In the genomic region with DNA sequence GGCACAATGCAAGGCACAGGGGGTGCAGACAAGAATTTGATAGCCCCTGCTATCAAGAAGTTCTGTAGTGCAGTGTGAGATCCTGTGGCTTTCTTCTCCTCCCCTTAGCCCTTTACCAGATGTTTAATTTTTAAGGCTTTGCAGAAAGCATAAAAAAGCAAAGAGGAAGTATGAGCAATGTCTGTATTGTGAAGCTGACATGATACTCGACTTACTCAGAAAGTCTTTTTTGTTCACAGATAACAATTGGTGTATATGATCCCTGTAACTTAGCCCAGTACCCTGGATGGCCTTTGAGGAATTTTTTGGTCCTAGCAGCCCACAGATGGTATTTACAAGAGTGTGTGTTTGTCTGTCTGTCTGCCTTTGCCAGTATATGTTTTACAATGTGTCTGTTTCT, we compare ENCODE assay signal across 16 cellular contexts. TPM values are rescaled to one million over a fixed set of nuclear protein-coding genes. Genes with fewer than 3 reads are reported as not detected.
DNase-seq lines count a peak whose midpoint lies in the region; ATAC-seq and TF ChIP-seq lines count a peak whose summit lies in the region.
"Had no signal": no experiment of that assay in that cellular context is flagged by ENCODE, and none has a peak within 500 bp of the region (broad histone marks: within the 10 kb centered on the region; RNA-seq: fewer than 3 reads in every experiment).

No MANE protein-coding gene starts in this region.

- H3K9me3 ChIP-seq in PC-3 (ENCODE audit: low read length) = no peaks in the 10 kb centered on the region
- H3K9me3 ChIP-seq: tibial nerve had no signal

- H3K36me3 Mint-ChIP-seq in activated T-cell treated with anti-CD3 and anti-CD28 coated beads, Interleukin-2, amount 50 U/mL, for 72 hours (ENCODE audit: insufficient read depth in 2 of 2) = peaks cover 0 to 9% of the 10 kb centered on the region in 2 donors
- H3K36me3 Mint-ChIP-seq in stimulated activated naive B cell treated with anti-CD40 and anti-IgM and Interleukin-4, amounts not matched to agents 10 μg/mL and 1 μg/mL and 100 μg/mL, for 72 hours = peaks cover 16 to 30% of the 10 kb centered on the region in 2 donors

- H3K79me2 ChIP-seq in PC-3 (ENCODE audit: low read length) = no peaks in the 10 kb centered on the region

- no peaks in the 10 kb centered on the region for H3K9me2 ChIP-seq in PC-3 (replicated peaks; ENCODE audit: low read length)

- no peak overlapping the region for H3K9ac ChIP-seq in PC-3 (ENCODE audit: low read length)

- H3K4me3 ChIP-seq in PC-3 (ENCODE audit: low read length) (no peak overlapping the region), epithelial cell of esophagus (ENCODE audit: low read length) (no peak overlapping the region)
- H3K4me3 ChIP-seq: tibial nerve had no signal

- TF ChIP-seq CTCF in PC-3 (conservative IDR thresholded peaks at IDR 0.05; ENCODE audit: low read depth, low read length) (no peak), epithelial cell of esophagus (IDR thresholded peaks at IDR 0.05; ENCODE audit: insufficient read depth, low read depth, low read length, missing control alignments) (no peak)

- H3K27me3 Mint-ChIP-seq in activated T-cell treated with anti-CD3 and anti-CD28 coated beads, Interleukin-2, amount 50 U/mL, for 72 hours (ENCODE audit: low read depth) = no peaks in the 10 kb centered on the region
- H3K27me3 Mint-ChIP-seq in stimulated activated naive B cell treated with anti-CD40 and anti-IgM and Interleukin-4, amounts not matched to agents 10 μg/mL and 1 μg/mL and 100 μg/mL, for 72 hours = no peaks in the 10 kb centered on the region
- H3K27me3 Mint-ChIP-seq: activated naive CD8-positive, alpha-beta T cell treated with anti-CD3 and anti-CD28 coated beads, Interleukin-2, amount 50 U/mL, for 24 hours had no signal

- H3K4me3 Mint-ChIP-seq in activated T-cell treated with anti-CD3 and anti-CD28 coated beads, Interleukin-2, amount 50 U/mL, for 72 hours = peak overlapping the region in 1 of 2 donors; percentile 49
- H3K4me3 Mint-ChIP-seq in stimulated activated naive B cell treated with anti-CD40 and anti-IgM and Interleukin-4, amounts not matched to agents 10 μg/mL and 1 μg/mL and 100 μg/mL, for 72 hours = no peak overlapping the region
- H3K4me3 Mint-ChIP-seq: activated naive CD8-positive, alpha-beta T cell treated with anti-CD3 and anti-CD28 coated beads, Interleukin-2, amount 50 U/mL, for 24 hours had no signal

- peak overlapping the region; percentile 76 for H3K27ac Mint-ChIP-seq in activated T-cell treated with anti-CD3 and anti-CD28 coated beads, Interleukin-2, amount 50 U/mL, for 72 hours
- no peak overlapping the region for H3K27ac Mint-ChIP-seq in stimulated activated naive B cell treated with anti-CD40 and anti-IgM and Interleukin-4, amounts not matched to agents 10 μg/mL and 1 μg/mL and 100 μg/mL, for 72 hours
- H3K27ac Mint-ChIP-seq: activated naive CD8-positive, alpha-beta T cell treated with anti-CD3 and anti-CD28 coated beads, Interleukin-2, amount 50 U/mL, for 24 hours had no signal

- POLR2A ChIA-PET in PC-3 (lab: Charles Lee; ENCODE audit: unreplicated experiment) = interaction anchor here (0.5 kb wide), 1 partner anchor 94 kb away, joined by 3 read pairs; no protein-coding TSS in a partner anchor

- H3K36me3 ChIP-seq in PC-3 (ENCODE audit: low read depth, low read length) = peaks cover 29% of the 10 kb centered on the region; the same call in 1 of the 2 replicates

- H3K27ac ChIP-seq in PC-3 (ENCODE audit: low read length) = no peak overlapping the region
- H3K27ac ChIP-seq: RWPE1, tibial nerve had no signal

- intact Hi-C loops in PC-3 (cut with micrococcal nuclease) = no loop called here

- no peak for DNase-seq in activated T-cell treated with anti-CD3 and anti-CD28 coated beads, Interleukin-2, amount 50 U/mL, for 72 hours
- no peak for DNase-seq in activated T-cell treated with anti-CD3 and anti-CD28 coated beads, Interleukin-2, amount 50 U/mL, for 48 hours
- DNase-seq in PC-3 = peak; percentile 38
- peak; percentile 22 for DNase-seq in epithelial cell of esophagus (ENCODE audit: low read depth)
- DNase-seq in stimulated activated naive B cell treated with anti-CD40 and anti-IgM and Interleukin-4, amounts not matched to agents 10 μg/mL and 1 μg/mL and 100 μg/mL, for 72 hours = no peak
- no peak for DNase-seq in activated effector memory CD4-positive, alpha-beta T cell treated with Interleukin-2 at 50 U/mL for 16 hours
- DNase-seq in stimulated activated CD4-positive, alpha-beta T cell treated with anti-CD3 and anti-CD28 coated beads, Interleukin-2, amount 100 ng/mL, for 48 hours = no peak
- DNase-seq: activated naive CD8-positive, alpha-beta T cell treated with anti-CD3 and anti-CD28 coated beads, Interleukin-2, amount 50 U/mL, for 24 hours; cortex of kidney; KG1; NCI-H187 treated with DMSO at 0.1 percent for 48 hours; NCI-H69; stimulated activated CD4-positive, alpha-beta T cell treated with anti-CD3 and anti-CD28 coated beads, Interleukin-15, amount 100 ng/mL, for 24 hours had no signal

- H3K9me3 Mint-ChIP-seq in activated T-cell treated with anti-CD3 and anti-CD28 coated beads, Interleukin-2, amount 50 U/mL, for 72 hours = no peaks in the 10 kb centered on the region
- H3K9me3 Mint-ChIP-seq in stimulated activated naive B cell treated with anti-CD40 and anti-IgM and Interleukin-4, amounts not matched to agents 10 μg/mL and 1 μg/mL and 100 μg/mL, for 72 hours = no peaks in the 10 kb centered on the region
- H3K9me3 Mint-ChIP-seq: activated naive CD8-positive, alpha-beta T cell treated with anti-CD3 and anti-CD28 coated beads, Interleukin-2, amount 50 U/mL, for 24 hours had no signal

- no peak overlapping the region for H3K4me2 ChIP-seq in PC-3 (ENCODE audit: low read length)

- H3K27me3 ChIP-seq in PC-3 (ENCODE audit: low read length) = no peaks in the 10 kb centered on the region
- H3K27me3 ChIP-seq: tibial nerve had no signal

- no peaks in the 10 kb centered on the region for H3F3A ChIP-seq in PC-3 (ENCODE audit: low read length, unreplicated experiment)

- no peak overlapping the region for H2AFZ ChIP-seq in PC-3 (ENCODE audit: low read length)

- CTCF ChIA-PET in PC-3 (lab: Charles Lee) = interaction anchor here (0.6 kb wide), 1 partner anchor 116 kb away, joined by 3 read pairs; no protein-coding TSS in a partner anchor

- peaks cover 34% of the 10 kb centered on the region for H3K4me1 Mint-ChIP-seq in activated T-cell treated with anti-CD3 and anti-CD28 coated beads, Interleukin-2, amount 50 U/mL, for 72 hours (ENCODE audit: low read depth)
- H3K4me1 Mint-ChIP-seq in stimulated activated naive B cell treated with anti-CD40 and anti-IgM and Interleukin-4, amounts not matched to agents 10 μg/mL and 1 μg/mL and 100 μg/mL, for 72 hours = peaks cover 4 to 6% of the 10 kb centered on the region in 2 donors

- no peaks in the 10 kb centered on the region for H4K20me1 ChIP-seq in PC-3 (ENCODE audit: low read length)

- BruUV-seq in PC-3 (replicated peaks; lab: Mats Ljungman, UMichigan) = no TSS peak

- ATAC-seq in activated T-cell treated with anti-CD3 and anti-CD28 coated beads, Interleukin-2, amount 50 U/mL, for 72 hours (replicated peaks in 1 of 2) = peak; percentile 49 to 62
- ATAC-seq in PC-3 (peak; percentile 30), GM18519 (IDR thresholded peaks at IDR 0.05; ENCODE audit: low FRiP score, unreplicated experiment) (no peak)
- peak; percentile 14 to 29 for ATAC-seq in stimulated activated naive B cell treated with anti-CD40 and anti-IgM and Interleukin-4, amounts not matched to agents 10 μg/mL and 1 μg/mL and 100 μg/mL, for 72 hours (replicated peaks)
- ATAC-seq: activated naive CD8-positive, alpha-beta T cell treated with anti-CD3 and anti-CD28 coated beads, Interleukin-2, amount 50 U/mL, for 24 hours had no signal

- peaks cover 19% of the 10 kb centered on the region for H3K4me1 ChIP-seq in PC-3 (ENCODE audit: insufficient read depth, low read length)

RNA-seq across cellular contexts. Expression of gene ATG7, which starts 58.9 kb away (rescaled TPM):
- 10 to 100 TPM; 29.7 to 38.2 TPM for total RNA-seq in activated T-cell treated with anti-CD3 and anti-CD28 coated beads, Interleukin-2, amount 50 U/mL, for 72 hours
- 33.2 and 36.5 TPM in 2 replicates for total RNA-seq in PC-3 (2014; rRNA removed)

Comparison
In these comparisons a context has a peak if more than half of its experiments do, and no peak if none do; other contexts are left out.
1. DNase-seq: peak in PC-3 (single experiment) and epithelial cell of esophagus (single experiment); none in activated T-cell treated with anti-CD3 and anti-CD28 coated beads, Interleukin-2, amount 50 U/mL, for 72 hours (0 of 2), activated T-cell treated with anti-CD3 and anti-CD28 coated beads, Interleukin-2, amount 50 U/mL, for 48 hours (0 of 2), stimulated activated naive B cell treated with anti-CD40 and anti-IgM and Interleukin-4, amounts not matched to agents 10 μg/mL and 1 μg/mL and 100 μg/mL, for 72 hours (single experiment), activated effector memory CD4-positive, alpha-beta T cell treated with Interleukin-2 at 50 U/mL for 16 hours (single experiment) and stimulated activated CD4-positive, alpha-beta T cell treated with anti-CD3 and anti-CD28 coated beads, Interleukin-2, amount 100 ng/mL, for 48 hours (0 of 2).